1 cellular context compared by ENCODE assay signal in the genomic region with DNA sequence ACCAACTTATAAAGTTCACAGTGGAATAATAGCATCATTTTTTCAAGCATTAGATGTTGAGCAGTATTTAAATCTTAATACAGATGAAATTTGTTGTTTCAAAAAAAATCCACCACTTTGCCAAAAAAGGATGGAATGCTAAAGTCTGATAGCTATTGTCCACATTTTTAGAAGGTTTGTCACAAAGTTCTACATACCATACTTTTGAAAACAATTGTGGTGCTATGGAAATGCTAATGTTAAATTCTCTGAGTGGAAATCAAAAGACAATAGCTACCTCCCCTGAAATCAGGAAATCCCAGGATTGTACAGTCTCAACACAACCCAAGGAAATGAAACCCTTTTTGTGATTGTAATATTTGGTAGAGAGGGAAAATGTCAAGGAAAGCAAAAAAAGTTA.
TF ChIP-seq lines count a peak whose summit lies in the region.

No MANE protein-coding gene starts in this region.

TF ChIP-seq in WTC11, 78 proteins besides CTCF, POLR2A, EP300 and RAD21 (continued from another document):
- TF ChIP-seq, protein P1, sequence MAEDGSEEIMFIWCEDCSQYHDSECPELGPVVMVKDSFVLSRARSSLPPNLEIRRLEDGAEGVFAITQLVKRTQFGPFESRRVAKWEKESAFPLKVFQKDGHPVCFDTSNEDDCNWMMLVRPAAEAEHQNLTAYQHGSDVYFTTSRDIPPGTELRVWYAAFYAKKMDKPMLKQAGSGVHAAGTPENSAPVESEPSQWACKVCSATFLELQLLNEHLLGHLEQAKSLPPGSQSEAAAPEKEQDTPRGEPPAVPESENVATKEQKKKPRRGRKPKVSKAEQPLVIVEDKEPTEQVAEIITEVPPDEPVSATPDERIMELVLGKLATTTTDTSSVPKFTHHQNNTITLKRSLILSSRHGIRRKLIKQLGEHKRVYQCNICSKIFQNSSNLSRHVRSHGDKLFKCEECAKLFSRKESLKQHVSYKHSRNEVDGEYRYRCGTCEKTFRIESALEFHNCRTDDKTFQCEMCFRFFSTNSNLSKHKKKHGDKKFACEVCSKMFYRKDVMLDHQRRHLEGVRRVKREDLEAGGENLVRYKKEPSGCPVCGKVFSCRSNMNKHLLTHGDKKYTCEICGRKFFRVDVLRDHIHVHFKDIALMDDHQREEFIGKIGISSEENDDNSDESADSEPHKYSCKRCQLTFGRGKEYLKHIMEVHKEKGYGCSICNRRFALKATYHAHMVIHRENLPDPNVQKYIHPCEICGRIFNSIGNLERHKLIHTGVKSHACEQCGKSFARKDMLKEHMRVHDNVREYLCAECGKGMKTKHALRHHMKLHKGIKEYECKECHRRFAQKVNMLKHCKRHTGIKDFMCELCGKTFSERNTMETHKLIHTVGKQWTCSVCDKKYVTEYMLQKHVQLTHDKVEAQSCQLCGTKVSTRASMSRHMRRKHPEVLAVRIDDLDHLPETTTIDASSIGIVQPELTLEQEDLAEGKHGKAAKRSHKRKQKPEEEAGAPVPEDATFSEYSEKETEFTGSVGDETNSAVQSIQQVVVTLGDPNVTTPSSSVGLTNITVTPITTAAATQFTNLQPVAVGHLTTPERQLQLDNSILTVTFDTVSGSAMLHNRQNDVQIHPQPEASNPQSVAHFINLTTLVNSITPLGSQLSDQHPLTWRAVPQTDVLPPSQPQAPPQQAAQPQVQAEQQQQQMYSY (CRISPR knock-in tag; IDR thresholded peaks at IDR 0.05): no peak
TF ChIP-seq in WTC11: peak in this region for 0.
